29 cellular contexts compared by ENCODE assay signal in genomic region chr4:92506933-92507332, GRCh38.
DNase-seq lines count a peak whose midpoint lies in the region; ATAC-seq, FAIRE-seq and TF ChIP-seq lines count a peak whose summit lies in the region.
"Had no signal": no experiment of that assay in that cellular context is flagged by ENCODE, and none has a peak within 500 bp of the region (broad histone marks: within the 10 kb centered on the region; RNA-seq: fewer than 3 reads in every experiment).

No MANE protein-coding gene starts in this region.

- peaks cover 0 to 6% (median 3%) of the 10 kb centered on the region in 3 experiments; a peak in 4 of 7 replicates for H3K36me3 Mint-ChIP-seq in H9 (ENCODE audit: insufficient read depth in 1 of 3, low read depth in 3 of 3)
- no peaks in the 10 kb centered on the region for H3K36me3 Mint-ChIP-seq in neural progenitor cell
- H3K36me3 Mint-ChIP-seq: CD14-positive monocyte; CD4-positive, alpha-beta memory T cell; CD4-positive, CD25-positive, alpha-beta regulatory T cell; CD8-positive, alpha-beta memory T cell had no signal

- no peak for ATAC-seq in HG03354 (IDR thresholded peaks at IDR 0.05; ENCODE audit: poor library complexity, severe bottlenecking, unreplicated experiment)
- ATAC-seq: GM12878 had no signal

- H3K18ac ChIP-seq in H9 (ENCODE audit: insufficient read length, low read depth, low read length) (no peak overlapping the region), H1 (ENCODE audit: extremely low read depth, low read length) (no peak overlapping the region)

- TF ChIP-seq EP300 in H1 (IDR thresholded peaks at IDR 0.05; ENCODE audit: borderline replicate concordance in 1 of 2, low read depth in 2 of 2, low read length in 2 of 2): no peak

- TF ChIP-seq POLR2A in H1 (IDR thresholded peaks at IDR 0.05; ENCODE audit: control extremely low read depth in 1 of 2, low read depth in 2 of 2, low read length in 2 of 2) (no peak), vagina (IDR thresholded peaks at IDR 0.05) (no peak)

- no peak overlapping the region for H3K23ac ChIP-seq in H9 (ENCODE audit: insufficient read length, low read depth, low read length)
- H3K23ac ChIP-seq in H1 (ENCODE audit: insufficient read length): no peak overlapping the region

- H3K9ac ChIP-seq in H9 (ENCODE audit: extremely low read depth, insufficient read length, low read length) (no peak overlapping the region), H1 (replicated peaks in 1 of 4; ENCODE audit: extremely low read depth in 1 of 4, low read depth in 3 of 4, low read length in 3 of 4) (no peak overlapping the region), neural progenitor cell (no peak overlapping the region), colonic mucosa (ENCODE audit: low read depth in 2 of 2, low read length in 2 of 2) (no peak overlapping the region)
- H3K9ac ChIP-seq: BLaER1 had no signal

- CTCF ChIA-PET in H1 (lab: Charles Lee; ENCODE audit: partially characterized antibody): no interaction called here

- no peak overlapping the region for H4K8ac ChIP-seq in H9 (replicated peaks; ENCODE audit: insufficient read length, low read depth, low read length)
- H4K8ac ChIP-seq in H1 (ENCODE audit: extremely low read depth, insufficient read depth, low read length): no peak overlapping the region

- H3K4me2 ChIP-seq in H9 (ENCODE audit: insufficient read depth, insufficient read length, low read length) (no peak overlapping the region), H1 (ENCODE audit: insufficient read depth in 1 of 2, low read depth in 2 of 2, low read length in 2 of 2) (0 out of 4 replicates have a peak overlapping the region, but pooled peaks of 1 of the 2 experiments have one; percentile 7), neural progenitor cell (no peak overlapping the region)
- H3K4me2 ChIP-seq: BLaER1 had no signal

- H2BK5ac ChIP-seq in H9 (ENCODE audit: insufficient read length, low read length): no peak overlapping the region
- H2BK5ac ChIP-seq in H1 (ENCODE audit: low read depth, low read length): no peak overlapping the region

- no peak overlapping the region for H3K4me3 Mint-ChIP-seq in H9
- H3K4me3 Mint-ChIP-seq in neural progenitor cell: no peak overlapping the region
- H3K4me3 Mint-ChIP-seq: CD14-positive monocyte; CD4-positive, alpha-beta memory T cell; CD4-positive, CD25-positive, alpha-beta regulatory T cell; CD8-positive, alpha-beta memory T cell had no signal

- H3K23me2 ChIP-seq in H9 (ENCODE audit: insufficient read length, low read depth, low read length, poor library complexity, severe bottlenecking): no peaks in the 10 kb centered on the region
- no peaks in the 10 kb centered on the region for H3K23me2 ChIP-seq in H1 (ENCODE audit: low read depth, low read length)

- no peak overlapping the region for H3K4ac ChIP-seq in H9 (ENCODE audit: low read depth, low read length)
- H3K4ac ChIP-seq in H1 (replicated peaks; ENCODE audit: insufficient read length, low read depth, low read length): no peak overlapping the region

- peak overlapping the region in 2 of 3 experiments; percentile 26 to 36; a peak in 2 of 7 replicates for H3K27ac Mint-ChIP-seq in H9
- no peak overlapping the region for H3K27ac Mint-ChIP-seq in neural progenitor cell
- H3K27ac Mint-ChIP-seq: CD14-positive monocyte; CD4-positive, alpha-beta memory T cell; CD4-positive, CD25-positive, alpha-beta regulatory T cell; CD8-positive, alpha-beta memory T cell had no signal

- no peak overlapping the region for H3T11ph ChIP-seq in H9 (ENCODE audit: low read length)

- H2AFZ ChIP-seq in H9 (ENCODE audit: low read length) (no peak overlapping the region), H1 (ENCODE audit: low read length) (no peak overlapping the region), neural progenitor cell (replicated peaks) (peak overlapping the region; percentile 26)

- peaks cover 4% of the 10 kb centered on the region for H3K79me1 ChIP-seq in H9 (ENCODE audit: insufficient read depth, low read depth, low read length, poor library complexity, severe bottlenecking)
- no peaks in the 10 kb centered on the region; the same call in 1 of the 2 replicates for H3K79me1 ChIP-seq in H1 (ENCODE audit: low read depth, low read length)

- no peaks in the 10 kb centered on the region; the same call in 1 of the 2 replicates for H3K27me3 ChIP-seq in H9 (ENCODE audit: insufficient read depth, low read length)
- no peaks in the 10 kb centered on the region for H3K27me3 ChIP-seq in H1 (replicated peaks in 1 of 4; ENCODE audit: control insufficient read depth in 3 of 4, extremely low read depth in 1 of 4, insufficient read depth in 3 of 4, low read length in 3 of 4)
- H3K27me3 ChIP-seq in neural progenitor cell: no peaks in the 10 kb centered on the region
- H3K27me3 ChIP-seq in colonic mucosa: no peaks in the 10 kb centered on the region
- no peaks in the 10 kb centered on the region for H3K27me3 ChIP-seq in vagina
- H3K27me3 ChIP-seq: BE2C, BLaER1 had no signal

- no peak for TF ChIP-seq RAD21 in H1 (IDR thresholded peaks at IDR 0.05 in 1 of 2, conservative IDR thresholded peaks at IDR 0.05 in 1 of 2; ENCODE audit: low read depth in 2 of 2, low read length in 2 of 2)

- H3K56ac ChIP-seq in H9 (ENCODE audit: insufficient read length, low read depth, low read length) (no peak overlapping the region), H1 (replicated peaks; ENCODE audit: insufficient read length, low read depth, low read length) (no peak overlapping the region)

- H3K14ac ChIP-seq in H9 (ENCODE audit: insufficient read depth, low read length): no peak overlapping the region
- H3K14ac ChIP-seq in H1 (ENCODE audit: insufficient read length): no peak overlapping the region

- TF ChIP-seq CTCF in H9 (conservative IDR thresholded peaks at IDR 0.05) (no peak), H1 (IDR thresholded peaks at IDR 0.05; ENCODE audit: control extremely low read depth in 1 of 3, insufficient read depth in 1 of 3, low read depth in 1 of 3, low read length in 3 of 3) (no peak), neural progenitor cell (IDR thresholded peaks at IDR 0.05) (no peak), colonic mucosa (IDR thresholded peaks at IDR 0.05) (no peak), vagina (IDR thresholded peaks at IDR 0.05) (no peak)

- no peak overlapping the region for H2BK15ac ChIP-seq in H9 (ENCODE audit: low read depth, low read length)
- H2BK15ac ChIP-seq in H1 (ENCODE audit: low read length): no peak overlapping the region

- no peak overlapping the region; a peak in 1 of 8 replicates for H3K4me3 ChIP-seq in H1 (ENCODE audit: extremely low read depth in 1 of 4, insufficient read depth in 2 of 4, low read depth in 3 of 4, low read length in 4 of 4)
- no peak overlapping the region for H3K4me3 ChIP-seq in neural progenitor cell
- no peak overlapping the region for H3K4me3 ChIP-seq in colonic mucosa
- H3K4me3 ChIP-seq in vagina: no peak overlapping the region
- H3K4me3 ChIP-seq: BLaER1, GM12878 had no signal

- peak; percentile 24 for FAIRE-seq in H1 (lab: Jason Lieb, UNC)
- FAIRE-seq: A204.1, GM12878, GM12892, GM18507 had no signal

- H2AK5ac ChIP-seq in H9 (ENCODE audit: insufficient read length, low read length) (no peak overlapping the region), H1 (ENCODE audit: low read depth, low read length) (no peak overlapping the region)

- no peaks in the 10 kb centered on the region for H3K36me3 ChIP-seq in H1 (ENCODE audit: control insufficient read depth in 2 of 4, insufficient read depth in 4 of 4, low read length in 3 of 4)
- H3K36me3 ChIP-seq in neural progenitor cell: no peaks in the 10 kb centered on the region
- no peaks in the 10 kb centered on the region for H3K36me3 ChIP-seq in colonic mucosa
- no peaks in the 10 kb centered on the region for H3K36me3 ChIP-seq in vagina
- H3K36me3 ChIP-seq: BE2C, BLaER1 had no signal

- H4K91ac ChIP-seq in H9 (ENCODE audit: insufficient read length, low read depth, low read length) (no peak overlapping the region), H1 (replicated peaks; ENCODE audit: insufficient read length, low read length) (no peak overlapping the region)

- DNase-seq in H9 (no peak), NCI-H82 treated with DMSO at 0.1 percent for 48 hours (lab: John Stamatoyannopoulos, UW; ENCODE audit: unreplicated experiment) (peak; percentile 44), H1 (ENCODE audit: low read depth in 1 of 2, low spot score in 2 of 2) (no peak), neural progenitor cell (ENCODE audit: low spot score) (no peak), colonic mucosa (no peak), vagina (ENCODE audit: extremely low spot score in 2 of 2) (no peak)
- no peak for DNase-seq in stimulated activated CD4-positive, alpha-beta T cell treated with anti-CD3 and anti-CD28 coated beads, Interleukin-2, amount 100 ng/mL, for 24 hours
- DNase-seq: 8988T; ACHN; BE2C; C1 segment of cervical spinal cord; CD4-positive, alpha-beta memory T cell; CD4-positive, CD25-positive, alpha-beta regulatory T cell; CD8-positive, alpha-beta memory T cell; COR-L47; DMS 273 treated with DMSO at 0.1 percent for 48 hours; DMS153; DMS53; DMS79; DND-41; EL; GDM1 had no signal

- H3K27ac ChIP-seq in H9 (ENCODE audit: insufficient read length, low read depth, low read length) (no peak overlapping the region), H1 (ENCODE audit: low read depth, low read length) (no peak overlapping the region), neural progenitor cell (no peak overlapping the region), colonic mucosa (no peak overlapping the region), vagina (no peak overlapping the region)
- H3K27ac ChIP-seq: BLaER1 had no signal

- H3K27me3 Mint-ChIP-seq in H9 (ENCODE audit: low read depth): no peaks in the 10 kb centered on the region
- no peaks in the 10 kb centered on the region for H3K27me3 Mint-ChIP-seq in neural progenitor cell (ENCODE audit: insufficient read depth, low read depth)
- H3K27me3 Mint-ChIP-seq: CD4-positive, alpha-beta memory T cell; CD4-positive, CD25-positive, alpha-beta regulatory T cell; CD8-positive, alpha-beta memory T cell had no signal

- H3K4me1 Mint-ChIP-seq in H9: peaks cover 31 to 46% of the 10 kb centered on the region in 2 experiments
- no peaks in the 10 kb centered on the region for H3K4me1 Mint-ChIP-seq in neural progenitor cell
- H3K4me1 Mint-ChIP-seq: CD14-positive monocyte; CD4-positive, alpha-beta memory T cell; CD4-positive, CD25-positive, alpha-beta regulatory T cell; CD8-positive, alpha-beta memory T cell had no signal

- H3K79me2 ChIP-seq in H9 (ENCODE audit: insufficient read depth, low read length) (peaks cover 14% of the 10 kb centered on the region; the same call in 1 of the 2 replicates), H1 (ENCODE audit: control insufficient read depth in 1 of 2, insufficient read depth in 2 of 2, low read length in 2 of 2) (peaks cover 0 to 100% of the 10 kb centered on the region in 2 experiments; a peak in 3 of 4 replicates), neural progenitor cell (ENCODE audit: low read depth) (no peaks in the 10 kb centered on the region)

- H3K9me3 Mint-ChIP-seq in H9 (no peaks in the 10 kb centered on the region), neural progenitor cell (no peaks in the 10 kb centered on the region)

- H4K5ac ChIP-seq in H9 (ENCODE audit: insufficient read length, low read depth, low read length): no peak overlapping the region
- no peak overlapping the region for H4K5ac ChIP-seq in H1 (ENCODE audit: insufficient read length, low read depth, low read length)

- no peak overlapping the region for H2BK120ac ChIP-seq in H9 (ENCODE audit: low read depth, low read length, poor library complexity, severe bottlenecking)
- no peak overlapping the region for H2BK120ac ChIP-seq in H1 (replicated peaks; ENCODE audit: low read depth, low read length)

- no peak overlapping the region for H2BK20ac ChIP-seq in H9 (ENCODE audit: low read depth, low read length, poor library complexity, severe bottlenecking)
- H2BK20ac ChIP-seq in H1 (ENCODE audit: low read length): no peak overlapping the region

- H3K9me3 ChIP-seq in H9 (ENCODE audit: control insufficient read depth, low read depth, low read length) (no peaks in the 10 kb centered on the region), H1 (ENCODE audit: insufficient read depth in 2 of 2, low read depth in 1 of 2, low read length in 1 of 2) (no peaks in the 10 kb centered on the region), neural progenitor cell (ENCODE audit: low read depth) (no peaks in the 10 kb centered on the region), colonic mucosa (no peaks in the 10 kb centered on the region), vagina (no peaks in the 10 kb centered on the region)
- H3K9me3 ChIP-seq: BE2C, BLaER1 had no signal

- no peaks in the 10 kb centered on the region for H3F3A ChIP-seq in neural progenitor cell (ENCODE audit: low read depth)

- H3K4me1 ChIP-seq in H9 (ENCODE audit: insufficient read depth, low read length): peaks cover 3% of the 10 kb centered on the region
- peaks cover 0 to 17% (median 3%) of the 10 kb centered on the region in 4 experiments; a peak in 5 of 7 replicates for H3K4me1 ChIP-seq in H1 (replicated peaks in 1 of 4; ENCODE audit: control insufficient read depth in 3 of 4, insufficient read depth in 4 of 4, low read length in 3 of 4)
- no peaks in the 10 kb centered on the region for H3K4me1 ChIP-seq in neural progenitor cell
- H3K4me1 ChIP-seq in colonic mucosa: no peaks in the 10 kb centered on the region
- H3K4me1 ChIP-seq in vagina: no peaks in the 10 kb centered on the region
- H3K4me1 ChIP-seq: BE2C, BLaER1 had no signal

- intact Hi-C loops in colonic mucosa (cut with DNase I) (no loop called here), vagina (cut with DNase I) (no loop called here)

- no peaks in the 10 kb centered on the region for H4K20me1 ChIP-seq in H9 (ENCODE audit: control insufficient read depth, insufficient read depth, insufficient read length)
- H4K20me1 ChIP-seq in H1 (replicated peaks in 1 of 2; ENCODE audit: control insufficient read depth in 1 of 2, insufficient read depth in 2 of 2, low read length in 2 of 2): peaks cover 8 to 18% of the 10 kb centered on the region in 2 experiments
- no peaks in the 10 kb centered on the region for H4K20me1 ChIP-seq in neural progenitor cell (ENCODE audit: low read depth)
- H4K20me1 ChIP-seq: BLaER1 had no signal

- POLR2A ChIA-PET in H1 (lab: Charles Lee; ENCODE audit: partially characterized antibody): interaction anchor here (1.0 to 3.0 kb wide), 4 partner anchors 8 to 13 kb away, joined by 4 to 22 read pairs (median 10); no protein-coding TSS in a partner anchor

- H2BK12ac ChIP-seq in H9 (ENCODE audit: insufficient read length, low read depth, low read length) (no peak overlapping the region), H1 (ENCODE audit: low read depth, low read length) (no peak overlapping the region)
